35 cellular contexts compared by ENCODE assay signal in genomic region chr9:135170535-135170934, GRCh38.
"Had no signal": no experiment of that assay in that cellular context is flagged by ENCODE, and none has a peak within 500 bp of the region (broad histone marks: within the 10 kb centered on the region; RNA-seq: fewer than 3 reads in every experiment).

No MANE protein-coding gene starts in this region.

- H3K27me3 ChIP-seq: MG63 had no signal

- DNase-seq: Karpas-422, Kasumi-1, MG63, MM.1S, MV-4-11, NCI-H1048, NCI-H1092, NCI-H1092 treated with DMSO at 0.1 percent for 48 hours, NCI-H1105, NCI-H1105 treated with DMSO at 0.1 percent for 48 hours, NCI-H1417, NCI-H1417 treated with DMSO at 0.1 percent for 48 hours, NCI-H1436, NCI-H1436 treated with DMSO at 0.1 percent for 48 hours, NCI-H146, NCI-H1694, NCI-H1694 treated with DMSO at 0.1 percent for 48 hours, NCI-H187, NCI-H187 treated with DMSO at 0.1 percent for 48 hours, NCI-H1930, NCI-H2029, NCI-H2029 treated with DMSO at 0.1 percent for 48 hours, NCI-H2081, NCI-H2081 treated with DMSO at 0.1 percent for 48 hours, NCI-H2107, NCI-H2171, NCI-H2171 treated with DMSO at 0.1 percent for 48 hours, NCI-H2227 treated with DMSO at 0.1 percent for 48 hours, NCI-H226, NCI-H345, NCI-H446, NCI-H446 treated with DMSO at 0.1 percent for 48 hours, NCI-H510A, NCI-H510A treated with DMSO at 0.1 percent for 48 hours, NCI-H524 had no signal

- H3K9me3 ChIP-seq: MG63 had no signal

- H3K4me3 ChIP-seq: MG63 had no signal

- H3K36me3 ChIP-seq: MG63 had no signal
